ENCODE assay signal across 20 cellular contexts in the genomic region with DNA sequence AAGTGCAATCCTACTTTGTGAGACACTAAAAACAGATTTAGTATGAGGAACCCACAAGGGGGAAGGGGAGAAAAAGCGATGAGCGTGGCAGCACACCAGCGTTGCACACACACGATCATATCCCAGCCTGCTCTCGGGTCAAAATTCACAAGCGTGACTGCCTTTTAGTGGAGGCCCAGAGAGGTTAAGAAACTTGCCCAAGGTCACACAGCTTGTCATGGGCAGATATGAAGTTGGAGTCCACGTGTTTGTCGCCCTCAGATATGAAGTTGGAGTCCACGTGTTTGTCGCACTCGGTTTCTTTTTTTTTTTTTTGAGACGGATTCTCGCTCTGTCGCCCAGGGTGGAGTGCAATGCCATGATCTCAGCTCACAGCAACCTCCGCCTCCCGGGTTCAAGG.
"Had no signal": no experiment of that assay in that cellular context is flagged by ENCODE, and none has a peak within 500 bp of the region (broad histone marks: within the 10 kb centered on the region; RNA-seq: fewer than 3 reads in every experiment).

No MANE protein-coding gene starts in this region.

- H3K4me3 Mint-ChIP-seq: activated CD8-positive, alpha-beta T cell treated with anti-CD3 and anti-CD28 coated beads, Interleukin-2, amount 10 ng/mL, durations not matched to agents 7 days and 5 days; central memory CD8-positive, alpha-beta T cell; T-helper 1 cell treated with Interleukin-12 subunit alpha and Interleukin-12 subunit beta and Interleukin-4 antibody, amounts not matched to agents 30 μg/mL and 1 μg/mL, for 36 hours had no signal

- H3K4me3 ChIP-seq: breast epithelium, MG63, SJSA1 had no signal

- H3K27ac Mint-ChIP-seq: activated CD8-positive, alpha-beta T cell treated with anti-CD3 and anti-CD28 coated beads, Interleukin-2, amount 10 ng/mL, durations not matched to agents 7 days and 5 days; T-helper 1 cell treated with Interleukin-12 subunit alpha and Interleukin-12 subunit beta and Interleukin-4 antibody, amounts not matched to agents 30 μg/mL and 1 μg/mL, for 36 hours had no signal

- H3K9me3 Mint-ChIP-seq: central memory CD8-positive, alpha-beta T cell; T-helper 1 cell treated with Interleukin-12 subunit alpha and Interleukin-12 subunit beta and Interleukin-4 antibody, amounts not matched to agents 30 μg/mL and 1 μg/mL, for 36 hours had no signal

- H3K27me3 Mint-ChIP-seq: central memory CD8-positive, alpha-beta T cell had no signal

- H3K27ac ChIP-seq: breast epithelium, SJSA1 had no signal

- H3K9me3 ChIP-seq: breast epithelium, MG63, SJSA1 had no signal

- DNase-seq: activated CD4-positive, alpha-beta T cell treated with anti-CD3 and anti-CD28 coated beads for 48 hours; activated CD4-positive, alpha-beta T cell treated with anti-CD3 and anti-CD28 coated beads, Interleukin-2, amount 50 U/mL, for 4 hours; activated CD4-positive, CD25-positive, alpha-beta regulatory T cell treated with anti-CD3 and anti-CD28 coated beads, Interleukin-2, amount 50 U/mL, for 72 hours; activated CD8-positive, alpha-beta T cell treated with anti-CD3 and anti-CD28 coated beads, Interleukin-2, amount 10 ng/mL, durations not matched to agents 7 days and 5 days; activated naive CD4-positive, alpha-beta T cell treated with anti-CD3 and anti-CD28 coated beads, Interleukin-2, amount 50 U/mL, for 16 hours; MV-4-11; NCI-H1417 treated with DMSO at 0.1 percent for 48 hours; NCI-H1694; NCI-H2029; NCI-H2107; NCI-H345; NCI-H510A; NCI-H526 treated with DMSO at 0.1 percent for 48 hours; RPMI8226; SW 1271 had no signal

- H3K27me3 ChIP-seq: breast epithelium, MG63, SJSA1 had no signal

- H3K4me1 ChIP-seq: breast epithelium, SJSA1 had no signal

- H3K36me3 ChIP-seq: breast epithelium had no signal
